In genomic region chr9:134322781-134323241, GRCh38 we compare ENCODE assay signal across 18 cellular contexts. TPM values are rescaled to one million over a fixed set of nuclear protein-coding genes. Genes with fewer than 3 reads are reported as not detected.
DNase-seq lines count a peak whose midpoint lies in the region; ATAC-seq and TF ChIP-seq lines count a peak whose summit lies in the region.
"Had no signal": no experiment of that assay in that cellular context is flagged by ENCODE, and none has a peak within 500 bp of the region (broad histone marks: within the 10 kb centered on the region; RNA-seq: fewer than 3 reads in every experiment).

No MANE protein-coding gene starts in this region.

- TF ChIP-seq CTCF in RWPE2 (IDR thresholded peaks at IDR 0.05; ENCODE audit: poor library complexity, severe bottlenecking) (no peak), dorsolateral prefrontal cortex (IDR thresholded peaks at IDR 0.05 in 54 of 56, conservative IDR thresholded peaks at IDR 0.05 in 2 of 56; ENCODE audit: low read depth in 1 of 56, partially characterized antibody in 56 of 56) (no peak), neural crest cell (conservative IDR thresholded peaks at IDR 0.05) (no peak), transverse colon (IDR thresholded peaks at IDR 0.05) (no peak)

- no peak for TF ChIP-seq POLR2A in transverse colon (IDR thresholded peaks at IDR 0.05)

- in situ Hi-C loops in transverse colon (cut with MboI; ENCODE audit: low pct_ligation_motif_present in 1 of 4, low pct_unique_long_range_greater_than_20kb in 1 of 4, low sequenced_read_pairs in 3 of 4), result loop anchor here in 2 of 4 donors (25.0 kb wide), 1 partner anchor 136 kb away; no protein-coding TSS in a partner anchor

- H3K4me3 ChIP-seq in RWPE2 (ENCODE audit: severe bottlenecking) (no peak overlapping the region), dorsolateral prefrontal cortex (no peak overlapping the region), transverse colon (no peak overlapping the region)
- H3K4me3 ChIP-seq: gastroesophageal sphincter, SJCRH30 had no signal

- H3K27me3 ChIP-seq in RWPE2 (ENCODE audit: insufficient read depth, poor library complexity, severe bottlenecking) (no peaks in the 10 kb centered on the region), dorsolateral prefrontal cortex (no peaks in the 10 kb centered on the region), transverse colon (no peaks in the 10 kb centered on the region)
- H3K27me3 ChIP-seq: gastroesophageal sphincter had no signal

- H3K27ac ChIP-seq in RWPE2 (ENCODE audit: poor library complexity, severe bottlenecking), result peak overlapping the region; percentile 91
- H3K27ac ChIP-seq in dorsolateral prefrontal cortex, result peak overlapping the region in 44 of 59 donors; percentile 35 to 96 (median 88)
- H3K27ac ChIP-seq in transverse colon, result peak overlapping the region in 1 of 4 donors; percentile 98
- H3K27ac ChIP-seq: SJCRH30 had no signal

- no peaks in the 10 kb centered on the region for H3K36me3 Mint-ChIP-seq in neural crest cell (ENCODE audit: low read depth)
- H3K36me3 Mint-ChIP-seq: CD4-positive, alpha-beta memory T cell; mesothelial cell of epicardium had no signal

- no peak for ATAC-seq in RWPE2 (ENCODE audit: low read depth)
- no peak for ATAC-seq in GM21723 (IDR thresholded peaks at IDR 0.05; ENCODE audit: unreplicated experiment)
- ATAC-seq: gastroesophageal sphincter had no signal

- DNase-seq in RWPE2 (ENCODE audit: low spot score), result peak; percentile 40
- no peak for DNase-seq in dorsolateral prefrontal cortex
- no peak for DNase-seq in neural crest cell (ENCODE audit: low read depth, low spot score)
- peak; percentile 8 for DNase-seq in transverse colon
- no peak for DNase-seq in C1 segment of cervical spinal cord (lab: John Stamatoyannopoulos, UW)
- no peak for DNase-seq in DMS153 (lab: John Stamatoyannopoulos, UW)
- DNase-seq: activated CD4-positive, alpha-beta T cell treated with anti-CD3 and anti-CD28 coated beads, Interleukin-2, amount 50 U/mL, for 4 hours; CD4-positive, alpha-beta memory T cell; cortex of kidney; Karpas-422; NCI-H1436 treated with DMSO at 0.1 percent for 48 hours; occipital lobe; SJCRH30; T-helper 9 cell had no signal

- no peaks in the 10 kb centered on the region for H3K9me3 Mint-ChIP-seq in neural crest cell
- H3K9me3 Mint-ChIP-seq: CD4-positive, alpha-beta memory T cell; mesothelial cell of epicardium; stimulated activated naive CD8-positive, alpha-beta T cell treated with anti-CD3 and anti-CD28 coated beads, Interleukin-15, Interleukin-2, amounts not matched to agents 100 ng/mL and 50 ng/mL, for 24 hours had no signal

- 67 to 90% methylated on average over 1 to 7 of the region's 7 CpGs for WGBS in transverse colon (ENCODE audit: low coverage in 1 of 2), 2 donors

- TF ChIP-seq EP300 in transverse colon (IDR thresholded peaks at IDR 0.05; ENCODE audit: low read depth), result no peak

- H3K4me1 ChIP-seq in RWPE2 (ENCODE audit: insufficient read depth, poor library complexity, severe bottlenecking) (peaks cover 16% of the 10 kb centered on the region), transverse colon (peaks cover 10 to 38% (median 27%) of the 10 kb centered on the region in 4 donors)

- no peak overlapping the region for H3K27ac Mint-ChIP-seq in neural crest cell (ENCODE audit: unreplicated experiment)
- H3K27ac Mint-ChIP-seq: mesothelial cell of epicardium; stimulated activated naive CD8-positive, alpha-beta T cell treated with anti-CD3 and anti-CD28 coated beads, Interleukin-15, Interleukin-2, amounts not matched to agents 100 ng/mL and 50 ng/mL, for 24 hours had no signal

- H3K4me3 Mint-ChIP-seq in neural crest cell, result peak overlapping the region; percentile 84
- H3K4me3 Mint-ChIP-seq: mesothelial cell of epicardium; stimulated activated naive CD8-positive, alpha-beta T cell treated with anti-CD3 and anti-CD28 coated beads, Interleukin-15, Interleukin-2, amounts not matched to agents 100 ng/mL and 50 ng/mL, for 24 hours had no signal

- intact Hi-C loops in dorsolateral prefrontal cortex (cut with DNase I) (loop anchor here in 1 of 2 donors (5.0 kb wide), 1 partner anchor 151 kb away; no protein-coding TSS in a partner anchor), transverse colon (cut with DNase I; ENCODE audit: low total_unique reads) (loop anchor here (1.0 to 10.0 kb wide), 3 partner anchors 48 to 148 kb away; no protein-coding TSS in a partner anchor)

- peaks cover 47% of the 10 kb centered on the region for H3K4me1 Mint-ChIP-seq in neural crest cell

- H3K9me3 ChIP-seq in RWPE2 (ENCODE audit: severe bottlenecking), result no peaks in the 10 kb centered on the region
- no peaks in the 10 kb centered on the region for H3K9me3 ChIP-seq in transverse colon
- H3K9me3 ChIP-seq: gastroesophageal sphincter, SJCRH30 had no signal

- H3K27me3 Mint-ChIP-seq in neural crest cell (ENCODE audit: low read depth), result no peaks in the 10 kb centered on the region
- H3K27me3 Mint-ChIP-seq: CD4-positive, alpha-beta memory T cell had no signal

- H3K36me3 ChIP-seq in RWPE2 (ENCODE audit: low read depth) (no peaks in the 10 kb centered on the region), transverse colon (no peaks in the 10 kb centered on the region)
- H3K36me3 ChIP-seq: gastroesophageal sphincter, SJCRH30 had no signal

RNA-seq across cellular contexts. Expression of gene RXRA, which starts 3.4 kb away (rescaled TPM):
- 100 to 1,000 TPM in 4 of 120 experiments, 10 to 100 TPM in 116; 32.1 to 133 (median 55.1) TPM for total RNA-seq in dorsolateral prefrontal cortex
- 40.0 and 41.2 TPM in 2 replicates for total RNA-seq in neural crest cell
- 10 to 100 TPM; 27.3 to 70.5 (median 58.6) TPM for total RNA-seq in transverse colon

Comparison
In these comparisons a context has a peak if more than half of its experiments do, and no peak if none do; other contexts are left out.
1. DNase-seq: peak in RWPE2 (single experiment) and transverse colon (single experiment); none in dorsolateral prefrontal cortex (0 of 10), neural crest cell (single experiment), C1 segment of cervical spinal cord (0 of 14) and DMS153 (single experiment).